Comparison of ENCODE assay signal across 26 cellular contexts in genomic region chr14:73230051-73230450, GRCh38.
"Had no signal": no experiment of that assay in that cellular context is flagged by ENCODE, and none has a peak within 500 bp of the region (broad histone marks: within the 10 kb centered on the region; RNA-seq: fewer than 3 reads in every experiment).

No MANE protein-coding gene starts in this region.

- H3K27ac Mint-ChIP-seq: dendritic cell treated with granulocyte-macrophage colony-stimulating factor and Interleukin-4, amounts not matched to agents 40 ng/mL and 50 ng/mL, for 4 days; endodermal cell; immature natural killer cell; naive thymus-derived CD4-positive, alpha-beta T cell had no signal

- H3K36me3 ChIP-seq: gastrocnemius medialis had no signal

- H3K4me1 Mint-ChIP-seq: immature natural killer cell had no signal

- ATAC-seq: effector memory CD8-positive, alpha-beta T cell; esophagus mucosa; gastrocnemius medialis; heart right ventricle; left colon; left lobe of liver; left ventricle myocardium superior; lower lobe of right lung; naive thymus-derived CD4-positive, alpha-beta T cell had no signal

- H3K9me3 Mint-ChIP-seq: dendritic cell treated with granulocyte-macrophage colony-stimulating factor and Interleukin-4, amounts not matched to agents 40 ng/mL and 50 ng/mL, for 4 days; effector memory CD8-positive, alpha-beta T cell; endodermal cell; immature natural killer cell had no signal

- H3K27ac ChIP-seq: epithelial cell of prostate, esophagus squamous epithelium, gastrocnemius medialis, heart right ventricle, lower lobe of right lung had no signal

- H3K4me3 Mint-ChIP-seq: dendritic cell treated with granulocyte-macrophage colony-stimulating factor and Interleukin-4, amounts not matched to agents 40 ng/mL and 50 ng/mL, for 4 days; effector memory CD8-positive, alpha-beta T cell; endodermal cell; immature natural killer cell; naive thymus-derived CD4-positive, alpha-beta T cell had no signal

- H3K4me3 ChIP-seq: esophagus squamous epithelium, gastrocnemius medialis, heart right ventricle, lower lobe of right lung had no signal

- H3K9me3 ChIP-seq: esophagus squamous epithelium, gastrocnemius medialis, heart right ventricle, lower lobe of right lung had no signal

- DNase-seq: cortex of kidney; effector CD8-positive, alpha-beta T cell; effector memory CD8-positive, alpha-beta T cell; endodermal cell; erythroblast; esophagus squamous epithelium; foreskin fibroblast; foreskin melanocyte; gastrocnemius medialis; glutamatergic neuron; heart right ventricle; hippocampal formation; immature natural killer cell; islet precursor cell; kidney; kidney glomerular epithelial cell; left colon; left ventricle myocardium superior; lower lobe of right lung; mesendoderm; midbrain; naive thymus-derived CD4-positive, alpha-beta T cell had no signal
